ENCODE assay signal across 2 cellular contexts in genomic region chr14:87304404-87304803, GRCh38.
TF ChIP-seq lines count a peak whose summit lies in the region.

No MANE protein-coding gene starts in this region.

TF ChIP-seq in A549, 52 proteins besides CTCF, POLR2A, EP300 and RAD21 (continued from another document):
- TF ChIP-seq ELK1 (IDR thresholded peaks at IDR 0.05; ENCODE audit: low read depth, low read length), result no peak

TF ChIP-seq in IMR-90, 13 proteins besides CTCF, POLR2A, EP300 and RAD21 (continued from another document):
- TF ChIP-seq ELK1 (IDR thresholded peaks at IDR 0.05; ENCODE audit: borderline replicate concordance, low read depth, low read length), result no peak
TF ChIP-seq in IMR-90: peak in this region for 1.
